Comparison of ENCODE assay signal across 3 cellular contexts in the genomic region with DNA sequence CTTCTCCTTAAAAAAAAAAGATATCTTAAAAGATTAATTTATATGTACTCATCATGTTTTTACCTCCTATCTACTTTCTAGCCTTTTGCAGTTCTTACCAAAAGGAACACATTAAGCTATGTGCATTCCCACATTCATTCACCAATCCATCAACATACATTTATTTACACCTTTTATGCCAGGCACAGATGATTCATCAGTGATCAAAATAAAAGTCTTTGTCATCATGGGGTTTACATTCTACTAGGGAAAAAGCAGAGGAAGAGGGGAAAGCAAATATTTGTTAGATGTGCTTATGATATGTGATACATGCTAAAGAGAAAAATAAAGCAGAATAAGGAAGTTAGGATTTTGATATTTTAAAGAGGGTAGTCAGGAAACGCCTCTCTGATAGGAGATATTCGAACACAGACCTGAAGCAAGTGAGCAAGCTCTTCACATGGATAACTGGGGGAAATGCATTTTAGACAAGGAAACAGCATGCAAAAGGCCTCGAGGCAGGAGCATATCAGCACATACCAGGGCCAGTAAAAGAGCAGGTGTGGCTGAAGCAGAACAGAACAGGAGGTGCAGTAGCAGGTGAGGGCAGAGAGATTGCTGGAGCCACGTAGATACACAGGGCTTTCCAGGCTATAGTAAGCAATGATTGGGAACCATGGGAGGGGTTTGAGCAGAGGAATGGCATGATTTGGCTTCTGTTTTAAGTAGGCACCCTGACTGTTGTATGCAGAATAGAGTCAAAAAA.
TF ChIP-seq lines count a peak whose summit lies in the region.

No MANE protein-coding gene starts in this region.

TF ChIP-seq in IMR-90, 13 proteins besides CTCF, POLR2A, EP300 and RAD21:
- TF ChIP-seq CEBPB (IDR thresholded peaks at IDR 0.05; ENCODE audit: low read depth, low read length) (no peak), BHLHE40 (IDR thresholded peaks at IDR 0.05; ENCODE audit: low read depth, low read length) (no peak), MAZ (IDR thresholded peaks at IDR 0.05; ENCODE audit: borderline replicate concordance, low read depth, low read length) (no peak), MXI1 (IDR thresholded peaks at IDR 0.05; ENCODE audit: borderline replicate concordance, low read depth, low read length) (no peak), MAFK (IDR thresholded peaks at IDR 0.05; ENCODE audit: low read depth, low read length) (no peak), SMC3 (IDR thresholded peaks at IDR 0.05; ENCODE audit: low read depth, low read length) (no peak), RFX5 (IDR thresholded peaks at IDR 0.05; ENCODE audit: low read depth, low read length) (no peak), NFE2L2 (IDR thresholded peaks at IDR 0.05; ENCODE audit: low read depth, low read length) (no peak), FOS (IDR thresholded peaks at IDR 0.05; ENCODE audit: low read depth, low read length) (no peak), CHD1 (IDR thresholded peaks at IDR 0.05; ENCODE audit: low read depth, low read length) (no peak), RCOR1 (IDR thresholded peaks at IDR 0.05; ENCODE audit: insufficient replicate concordance, low read length) (no peak)
- TF ChIP-seq, protein P1, sequence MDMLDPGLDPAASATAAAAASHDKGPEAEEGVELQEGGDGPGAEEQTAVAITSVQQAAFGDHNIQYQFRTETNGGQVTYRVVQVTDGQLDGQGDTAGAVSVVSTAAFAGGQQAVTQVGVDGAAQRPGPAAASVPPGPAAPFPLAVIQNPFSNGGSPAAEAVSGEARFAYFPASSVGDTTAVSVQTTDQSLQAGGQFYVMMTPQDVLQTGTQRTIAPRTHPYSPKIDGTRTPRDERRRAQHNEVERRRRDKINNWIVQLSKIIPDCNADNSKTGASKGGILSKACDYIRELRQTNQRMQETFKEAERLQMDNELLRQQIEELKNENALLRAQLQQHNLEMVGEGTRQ (IDR thresholded peaks at IDR 0.05; ENCODE audit: low read depth, low read length) = no peak
- TF ChIP-seq, protein P2, sequence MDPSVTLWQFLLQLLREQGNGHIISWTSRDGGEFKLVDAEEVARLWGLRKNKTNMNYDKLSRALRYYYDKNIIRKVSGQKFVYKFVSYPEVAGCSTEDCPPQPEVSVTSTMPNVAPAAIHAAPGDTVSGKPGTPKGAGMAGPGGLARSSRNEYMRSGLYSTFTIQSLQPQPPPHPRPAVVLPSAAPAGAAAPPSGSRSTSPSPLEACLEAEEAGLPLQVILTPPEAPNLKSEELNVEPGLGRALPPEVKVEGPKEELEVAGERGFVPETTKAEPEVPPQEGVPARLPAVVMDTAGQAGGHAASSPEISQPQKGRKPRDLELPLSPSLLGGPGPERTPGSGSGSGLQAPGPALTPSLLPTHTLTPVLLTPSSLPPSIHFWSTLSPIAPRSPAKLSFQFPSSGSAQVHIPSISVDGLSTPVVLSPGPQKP (IDR thresholded peaks at IDR 0.05; ENCODE audit: borderline replicate concordance, low read depth, low read length) = no peak
TF ChIP-seq in IMR-90: peak in this region for 0.

TF ChIP-seq in K562, 482 proteins besides CTCF, POLR2A, EP300 and RAD21:
- TF ChIP-seq PRMT5 (CRISPR knock-in tag; IDR thresholded peaks at IDR 0.05) (no peak), TCF7L2 (IDR thresholded peaks at IDR 0.05; ENCODE audit: low read depth, low read length) (no peak), ATF2 (CRISPR knock-in tag; IDR thresholded peaks at IDR 0.05) (no peak), CBFA2T3 (IDR thresholded peaks at IDR 0.05) (peak; percentile 71), CBFA2T2 (conservative IDR thresholded peaks at IDR 0.05) (peak; percentile 53), TAF15 (IDR thresholded peaks at IDR 0.05; ENCODE audit: low read depth, low read length) (no peak), GABPB1 (CRISPR knock-in tag; IDR thresholded peaks at IDR 0.05) (no peak), CEBPB (tag; IDR thresholded peaks at IDR 0.05) (no peak), BMI1 (IDR thresholded peaks at IDR 0.05; ENCODE audit: low read length) (no peak), ZNF830 (CRISPR knock-in tag; IDR thresholded peaks at IDR 0.05) (no peak), ZNF57 (CRISPR knock-in tag; IDR thresholded peaks at IDR 0.05) (no peak), ZNF644 (tag; IDR thresholded peaks at IDR 0.05; ENCODE audit: low read depth) (no peak), FOXM1 (IDR thresholded peaks at IDR 0.05; ENCODE audit: low read depth) (no peak), FOXM1 (CRISPR knock-in tag; IDR thresholded peaks at IDR 0.05; ENCODE audit: low read depth) (no peak), WHSC1 (IDR thresholded peaks at IDR 0.05; ENCODE audit: low read length) (no peak), TAL1 (IDR thresholded peaks at IDR 0.05) (peak; percentile 41; the same call in 1 of the 2 replicates)
- TF ChIP-seq, protein P3, sequence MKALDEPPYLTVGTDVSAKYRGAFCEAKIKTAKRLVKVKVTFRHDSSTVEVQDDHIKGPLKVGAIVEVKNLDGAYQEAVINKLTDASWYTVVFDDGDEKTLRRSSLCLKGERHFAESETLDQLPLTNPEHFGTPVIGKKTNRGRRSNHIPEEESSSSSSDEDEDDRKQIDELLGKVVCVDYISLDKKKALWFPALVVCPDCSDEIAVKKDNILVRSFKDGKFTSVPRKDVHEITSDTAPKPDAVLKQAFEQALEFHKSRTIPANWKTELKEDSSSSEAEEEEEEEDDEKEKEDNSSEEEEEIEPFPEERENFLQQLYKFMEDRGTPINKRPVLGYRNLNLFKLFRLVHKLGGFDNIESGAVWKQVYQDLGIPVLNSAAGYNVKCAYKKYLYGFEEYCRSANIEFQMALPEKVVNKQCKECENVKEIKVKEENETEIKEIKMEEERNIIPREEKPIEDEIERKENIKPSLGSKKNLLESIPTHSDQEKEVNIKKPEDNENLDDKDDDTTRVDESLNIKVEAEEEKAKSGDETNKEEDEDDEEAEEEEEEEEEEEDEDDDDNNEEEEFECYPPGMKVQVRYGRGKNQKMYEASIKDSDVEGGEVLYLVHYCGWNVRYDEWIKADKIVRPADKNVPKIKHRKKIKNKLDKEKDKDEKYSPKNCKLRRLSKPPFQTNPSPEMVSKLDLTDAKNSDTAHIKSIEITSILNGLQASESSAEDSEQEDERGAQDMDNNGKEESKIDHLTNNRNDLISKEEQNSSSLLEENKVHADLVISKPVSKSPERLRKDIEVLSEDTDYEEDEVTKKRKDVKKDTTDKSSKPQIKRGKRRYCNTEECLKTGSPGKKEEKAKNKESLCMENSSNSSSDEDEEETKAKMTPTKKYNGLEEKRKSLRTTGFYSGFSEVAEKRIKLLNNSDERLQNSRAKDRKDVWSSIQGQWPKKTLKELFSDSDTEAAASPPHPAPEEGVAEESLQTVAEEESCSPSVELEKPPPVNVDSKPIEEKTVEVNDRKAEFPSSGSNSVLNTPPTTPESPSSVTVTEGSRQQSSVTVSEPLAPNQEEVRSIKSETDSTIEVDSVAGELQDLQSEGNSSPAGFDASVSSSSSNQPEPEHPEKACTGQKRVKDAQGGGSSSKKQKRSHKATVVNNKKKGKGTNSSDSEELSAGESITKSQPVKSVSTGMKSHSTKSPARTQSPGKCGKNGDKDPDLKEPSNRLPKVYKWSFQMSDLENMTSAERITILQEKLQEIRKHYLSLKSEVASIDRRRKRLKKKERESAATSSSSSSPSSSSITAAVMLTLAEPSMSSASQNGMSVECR (CRISPR knock-in tag; IDR thresholded peaks at IDR 0.05) = no peak
- TF ChIP-seq, protein P4, sequence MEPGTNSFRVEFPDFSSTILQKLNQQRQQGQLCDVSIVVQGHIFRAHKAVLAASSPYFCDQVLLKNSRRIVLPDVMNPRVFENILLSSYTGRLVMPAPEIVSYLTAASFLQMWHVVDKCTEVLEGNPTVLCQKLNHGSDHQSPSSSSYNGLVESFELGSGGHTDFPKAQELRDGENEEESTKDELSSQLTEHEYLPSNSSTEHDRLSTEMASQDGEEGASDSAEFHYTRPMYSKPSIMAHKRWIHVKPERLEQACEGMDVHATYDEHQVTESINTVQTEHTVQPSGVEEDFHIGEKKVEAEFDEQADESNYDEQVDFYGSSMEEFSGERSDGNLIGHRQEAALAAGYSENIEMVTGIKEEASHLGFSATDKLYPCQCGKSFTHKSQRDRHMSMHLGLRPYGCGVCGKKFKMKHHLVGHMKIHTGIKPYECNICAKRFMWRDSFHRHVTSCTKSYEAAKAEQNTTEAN (CRISPR knock-in tag; IDR thresholded peaks at IDR 0.05) = no peak

TF ChIP-seq in SK-N-SH treated with all-trans-retinoic acid at 6 μM for 48 hours, 23 proteins besides CTCF, POLR2A, EP300 and RAD21:
- TF ChIP-seq TOX (CRISPR knock-in tag; IDR thresholded peaks at IDR 0.05; ENCODE audit: borderline replicate concordance) (no peak), ZNF565 (CRISPR knock-in tag; conservative IDR thresholded peaks at IDR 0.05; ENCODE audit: low read depth) (no peak), CREB5 (CRISPR knock-in tag; IDR thresholded peaks at IDR 0.05; ENCODE audit: low read depth) (no peak), RARB (CRISPR knock-in tag; IDR thresholded peaks at IDR 0.05) (no peak), ZNF70 (CRISPR knock-in tag; IDR thresholded peaks at IDR 0.05) (no peak), ARNTL (CRISPR knock-in tag; IDR thresholded peaks at IDR 0.05; ENCODE audit: borderline replicate concordance, low read depth) (no peak), PATZ1 (CRISPR knock-in tag; IDR thresholded peaks at IDR 0.05; ENCODE audit: borderline replicate concordance) (no peak), ISL1 (CRISPR knock-in tag; IDR thresholded peaks at IDR 0.05) (no peak), SNAI2 (CRISPR knock-in tag; IDR thresholded peaks at IDR 0.05) (no peak), PPARA (CRISPR knock-in tag; IDR thresholded peaks at IDR 0.05; ENCODE audit: borderline replicate concordance) (no peak), ZC3H10 (CRISPR knock-in tag; IDR thresholded peaks at IDR 0.05) (no peak), OSR1 (CRISPR knock-in tag; IDR thresholded peaks at IDR 0.05) (no peak), POU6F1 (CRISPR knock-in tag; IDR thresholded peaks at IDR 0.05; ENCODE audit: borderline replicate concordance, low read depth) (no peak), CSDC2 (CRISPR knock-in tag; IDR thresholded peaks at IDR 0.05) (no peak)
- TF ChIP-seq, protein P5, sequence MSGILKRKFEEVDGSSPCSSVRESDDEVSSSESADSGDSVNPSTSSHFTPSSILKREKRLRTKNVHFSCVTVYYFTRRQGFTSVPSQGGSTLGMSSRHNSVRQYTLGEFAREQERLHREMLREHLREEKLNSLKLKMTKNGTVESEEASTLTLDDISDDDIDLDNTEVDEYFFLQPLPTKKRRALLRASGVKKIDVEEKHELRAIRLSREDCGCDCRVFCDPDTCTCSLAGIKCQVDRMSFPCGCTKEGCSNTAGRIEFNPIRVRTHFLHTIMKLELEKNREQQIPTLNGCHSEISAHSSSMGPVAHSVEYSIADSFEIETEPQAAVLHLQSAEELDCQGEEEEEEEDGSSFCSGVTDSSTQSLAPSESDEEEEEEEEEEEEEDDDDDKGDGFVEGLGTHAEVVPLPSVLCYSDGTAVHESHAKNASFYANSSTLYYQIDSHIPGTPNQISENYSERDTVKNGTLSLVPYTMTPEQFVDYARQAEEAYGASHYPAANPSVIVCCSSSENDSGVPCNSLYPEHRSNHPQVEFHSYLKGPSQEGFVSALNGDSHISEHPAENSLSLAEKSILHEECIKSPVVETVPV (CRISPR knock-in tag; IDR thresholded peaks at IDR 0.05) = no peak
